1 cellular context compared by ENCODE assay signal in genomic region chr5:1182633-1183423, GRCh38.
A peak's percentile ranks its signal among the peaks of the same experiment; 100 is the strongest.
TF ChIP-seq lines count a peak whose summit lies in the region.

No MANE protein-coding gene starts in this region.

TF ChIP-seq in HepG2, 621 proteins besides CTCF, POLR2A, EP300 and RAD21 (continued from another document and continues in another):
- TF ChIP-seq ZNF704 (CRISPR knock-in tag; IDR thresholded peaks at IDR 0.05; ENCODE audit: borderline replicate concordance) (no peak), GRHL1 (CRISPR knock-in tag; conservative IDR thresholded peaks at IDR 0.05) (no peak), ZNF878 (CRISPR knock-in tag; IDR thresholded peaks at IDR 0.05) (no peak), TAF1 (CRISPR knock-in tag; IDR thresholded peaks at IDR 0.05) (peak; percentile 69), PCBP2 (optimal IDR thresholded peaks at IDR 0.05; ENCODE audit: low read depth, low read length, poor library complexity, severe bottlenecking) (no peak), MXD1 (CRISPR knock-in tag; IDR thresholded peaks at IDR 0.05) (0 out of 2 replicates have a peak, but pooled peaks have one; percentile 23), ZNF253 (CRISPR knock-in tag; IDR thresholded peaks at IDR 0.05; ENCODE audit: borderline replicate concordance) (no peak), MED13 (CRISPR knock-in tag; IDR thresholded peaks at IDR 0.05) (peak; percentile 57; the same call in 1 of the 2 replicates), HNRNPK (IDR thresholded peaks at IDR 0.05; ENCODE audit: low read depth, low read length, poor library complexity, severe bottlenecking) (no peak), ZNF335 (CRISPR knock-in tag; IDR thresholded peaks at IDR 0.05) (no peak), ZNF749 (CRISPR knock-in tag; IDR thresholded peaks at IDR 0.05; ENCODE audit: borderline replicate concordance) (no peak), NFIC (IDR thresholded peaks at IDR 0.05; ENCODE audit: low read length) (no peak), HIC2 (CRISPR knock-in tag; IDR thresholded peaks at IDR 0.05; ENCODE audit: low read depth) (peak; percentile 51), ZNF530 (CRISPR knock-in tag; IDR thresholded peaks at IDR 0.05; ENCODE audit: low read depth) (no peak), RFXANK (CRISPR knock-in tag; IDR thresholded peaks at IDR 0.05) (no peak), KDM1A (CRISPR knock-in tag; IDR thresholded peaks at IDR 0.05) (no peak), LRRFIP1 (CRISPR knock-in tag; conservative IDR thresholded peaks at IDR 0.05) (no peak), ZNF770 (CRISPR knock-in tag; IDR thresholded peaks at IDR 0.05) (no peak), GZF1 (CRISPR knock-in tag; IDR thresholded peaks at IDR 0.05) (0 out of 2 replicates have a peak, but pooled peaks have one; percentile 36), PREB (CRISPR knock-in tag; IDR thresholded peaks at IDR 0.05) (no peak), CC2D1A (CRISPR knock-in tag; IDR thresholded peaks at IDR 0.05) (no peak), RBFOX2 (IDR thresholded peaks at IDR 0.05; ENCODE audit: low read depth, low read length) (peak; percentile 84), NFYC (CRISPR knock-in tag; IDR thresholded peaks at IDR 0.05) (no peak; the same call in 1 of the 2 replicates), SMAD3 (CRISPR knock-in tag; IDR thresholded peaks at IDR 0.05) (no peak; the same call in 1 of the 2 replicates), SATB2 (CRISPR knock-in tag; IDR thresholded peaks at IDR 0.05) (no peak), ADNP (CRISPR knock-in tag; IDR thresholded peaks at IDR 0.05) (no peak), ZMAT5 (CRISPR knock-in tag; IDR thresholded peaks at IDR 0.05; ENCODE audit: borderline replicate concordance, low read depth) (no peak), PHF8 (CRISPR knock-in tag; IDR thresholded peaks at IDR 0.05) (peak; percentile 54), SP4 (CRISPR knock-in tag; IDR thresholded peaks at IDR 0.05) (no peak; the same call in 1 of the 2 replicates), ZNF607 (CRISPR knock-in tag; IDR thresholded peaks at IDR 0.05; ENCODE audit: borderline replicate concordance) (peak; percentile 25; the same call in 1 of the 2 replicates), IKZF5 (CRISPR knock-in tag; IDR thresholded peaks at IDR 0.05) (peak; percentile 65; the same call in 1 of the 2 replicates), ZNF10 (CRISPR knock-in tag; IDR thresholded peaks at IDR 0.05; ENCODE audit: borderline replicate concordance, low read depth) (no peak), STAT5B (CRISPR knock-in tag; IDR thresholded peaks at IDR 0.05) (no peak), THRA (CRISPR knock-in tag; IDR thresholded peaks at IDR 0.05; ENCODE audit: borderline replicate concordance) (no peak), ZNF143 (CRISPR knock-in tag; IDR thresholded peaks at IDR 0.05) (no peak), TFDP2 (CRISPR knock-in tag; IDR thresholded peaks at IDR 0.05) (no peak), ZNF232 (CRISPR knock-in tag; IDR thresholded peaks at IDR 0.05; ENCODE audit: borderline replicate concordance) (no peak; the same call in 1 of the 2 replicates), ZFP36L2 (CRISPR knock-in tag; IDR thresholded peaks at IDR 0.05) (no peak), SALL2 (CRISPR knock-in tag; IDR thresholded peaks at IDR 0.05) (peak; percentile 63; the same call in 1 of the 2 replicates), HDAC6 (IDR thresholded peaks at IDR 0.05; ENCODE audit: low read depth, low read length) (no peak), MIER2 (CRISPR knock-in tag; IDR thresholded peaks at IDR 0.05) (no peak; the same call in 1 of the 2 replicates), ZUFSP (CRISPR knock-in tag; IDR thresholded peaks at IDR 0.05; ENCODE audit: borderline replicate concordance) (no peak), ZSCAN5A (CRISPR knock-in tag; IDR thresholded peaks at IDR 0.05; ENCODE audit: borderline replicate concordance) (no peak; the same call in 1 of the 2 replicates)
